In genomic region chr2:241734467-241735208, GRCh38 we compare ENCODE assay signal across 8 cellular contexts. TPM values are rescaled to one million over a fixed set of nuclear protein-coding genes. Genes with fewer than 3 reads are reported as not detected.
A peak's percentile ranks its signal among the peaks of the same experiment; 100 is the strongest.
DNase-seq lines count a peak whose midpoint lies in the region; ATAC-seq and TF ChIP-seq lines count a peak whose summit lies in the region.

Gene D2HGDH (plus strand): TSS chr2:241734630. CDS start chr2:241735225, 595 bp downstream.

- H3K4me3 ChIP-seq in RWPE2 (ENCODE audit: severe bottlenecking) (peak within 1 kb of the TSS; percentile 93), fibroblast of pulmonary artery (replicated peaks; ENCODE audit: low read depth, low read length) (peak within 1 kb of the TSS; percentile 74)

- no peaks in the 10 kb centered on the region for H3K9me3 ChIP-seq in RWPE2 (ENCODE audit: severe bottlenecking)

- 0 out of 2 replicates have a peak, but pooled peaks cover 5% of the 10 kb centered on the region for H3K36me3 ChIP-seq in RWPE2 (ENCODE audit: low read depth)

- peaks cover 5% of the 10 kb centered on the region for H3K36me3 Mint-ChIP-seq in nephron (ENCODE audit: low read depth)

- peak within 1 kb of the TSS; percentile 81 to 88 (median 84) for H3K4me3 Mint-ChIP-seq in nephron

- TF ChIP-seq CTCF in RWPE2 (IDR thresholded peaks at IDR 0.05; ENCODE audit: poor library complexity, severe bottlenecking), result no peak
- no peak for TF ChIP-seq CTCF in fibroblast of pulmonary artery (IDR thresholded peaks at IDR 0.05; ENCODE audit: low read length, missing control alignments)
- no peak for TF ChIP-seq CTCF in nephron (IDR thresholded peaks at IDR 0.05; ENCODE audit: unreplicated experiment in 3 of 3)

- peak; percentile 65 for ATAC-seq in RWPE2 (ENCODE audit: low read depth)
- ATAC-seq in stimulated activated naive CD8-positive, alpha-beta T cell treated with anti-CD3 and anti-CD28 coated beads, Interleukin-15, Interleukin-2, amounts not matched to agents 100 U/mL and 50 U/mL, for 24 hours, result peak; percentile 93

- H3K27me3 Mint-ChIP-seq in nephron (ENCODE audit: low read depth), result peaks cover 4% of the 10 kb centered on the region

- no peaks in the 10 kb centered on the region for H3K27me3 ChIP-seq in RWPE2 (ENCODE audit: insufficient read depth, poor library complexity, severe bottlenecking)

- H3K4me1 ChIP-seq in RWPE2 (ENCODE audit: insufficient read depth, poor library complexity, severe bottlenecking), result peaks cover 22% of the 10 kb centered on the region

- DNase-seq in Daoy (ENCODE audit: low read depth) (peak; percentile 93), GOT3 (lab: John Stamatoyannopoulos, UW) (peak; percentile 72), LoVo (ENCODE audit: low spot score) (peak; percentile 90), RWPE2 (ENCODE audit: low spot score) (peak; percentile 88), fibroblast of pulmonary artery (ENCODE audit: low read depth) (peak; percentile 82)
- peak; percentile 90 for DNase-seq in activated T-helper 9 cell treated with anti-CD3 and anti-CD28 coated beads, Interleukin-2, amount 50 U/mL, for 16 hours (ENCODE audit: low read depth)
- peak; percentile 99 for DNase-seq in stimulated activated naive CD8-positive, alpha-beta T cell treated with anti-CD3 and anti-CD28 coated beads, Interleukin-15, Interleukin-2, amounts not matched to agents 100 U/mL and 50 U/mL, for 24 hours

- peaks cover 7% of the 10 kb centered on the region for H3K4me1 Mint-ChIP-seq in nephron

- H3K9me3 Mint-ChIP-seq in nephron, result no peaks in the 10 kb centered on the region

- H3K27ac Mint-ChIP-seq in nephron, result peak within 1 kb of the TSS in 2 of 3 experiments; percentile 62 to 81

- H3K27ac ChIP-seq in RWPE2 (ENCODE audit: poor library complexity, severe bottlenecking), result peak within 1 kb of the TSS; percentile 69

RNA-seq across cellular contexts. Expression of gene D2HGDH, which starts in this region (rescaled TPM):
- 3.2 and 3.7 TPM in 2 replicates for total RNA-seq in Daoy (2014; rRNA removed; shearing (Covaris generic))

Comparison
In these comparisons a context has a peak if more than half of its experiments do, and no peak if none do; other contexts are left out.
1. Peak in every context shown above with its lines: DNase-seq, ATAC-seq, H3K4me3 ChIP-seq and H3K27ac ChIP-seq.